Comparison of ENCODE assay signal across 1 cellular context in genomic region chr2:159996792-159997546, GRCh38.
TF ChIP-seq lines count a peak whose summit lies in the region.

No MANE protein-coding gene starts in this region.

TF ChIP-seq in HepG2, 621 proteins besides CTCF, POLR2A, EP300 and RAD21 (continued from another document):
- TF ChIP-seq ARID3A (IDR thresholded peaks at IDR 0.05; ENCODE audit: low read depth, low read length) (no peak), ZNF644 (CRISPR knock-in tag; IDR thresholded peaks at IDR 0.05; ENCODE audit: low read depth) (no peak), RBAK (CRISPR knock-in tag; IDR thresholded peaks at IDR 0.05) (no peak), PRDM10 (CRISPR knock-in tag; IDR thresholded peaks at IDR 0.05; ENCODE audit: low read depth) (no peak), HOXA5 (CRISPR knock-in tag; IDR thresholded peaks at IDR 0.05) (no peak), ZNF260 (CRISPR knock-in tag; IDR thresholded peaks at IDR 0.05; ENCODE audit: borderline replicate concordance, low read depth) (no peak), ZNF629 (CRISPR knock-in tag; conservative IDR thresholded peaks at IDR 0.05) (no peak), SRSF4 (IDR thresholded peaks at IDR 0.05; ENCODE audit: low read depth, low read length, poor library complexity, severe bottlenecking) (no peak), HCFC1 (IDR thresholded peaks at IDR 0.05; ENCODE audit: low read depth, low read length) (no peak), ZNF451 (CRISPR knock-in tag; IDR thresholded peaks at IDR 0.05) (no peak), CCAR2 (optimal IDR thresholded peaks at IDR 0.05; ENCODE audit: low read depth, low read length) (no peak), ZBTB49 (CRISPR knock-in tag; IDR thresholded peaks at IDR 0.05; ENCODE audit: borderline replicate concordance) (no peak), ISX (CRISPR knock-in tag; conservative IDR thresholded peaks at IDR 0.05) (no peak), ZMYM2 (CRISPR knock-in tag; IDR thresholded peaks at IDR 0.05) (no peak), MXD4 (CRISPR knock-in tag; IDR thresholded peaks at IDR 0.05) (no peak), CSRNP1 (CRISPR knock-in tag; IDR thresholded peaks at IDR 0.05) (no peak), SCMH1 (CRISPR knock-in tag; IDR thresholded peaks at IDR 0.05; ENCODE audit: borderline replicate concordance) (no peak), ZNF567 (CRISPR knock-in tag; IDR thresholded peaks at IDR 0.05; ENCODE audit: borderline replicate concordance) (no peak)
TF ChIP-seq in HepG2: peak in this region for 0.
